Comparison of ENCODE assay signal across 17 cellular contexts in genomic region chr13:28336193-28336657, GRCh38.
"Had no signal": no experiment of that assay in that cellular context is flagged by ENCODE, and none has a peak within 500 bp of the region (broad histone marks: within the 10 kb centered on the region; RNA-seq: fewer than 3 reads in every experiment).

No MANE protein-coding gene starts in this region.

- H3K9me3 Mint-ChIP-seq: activated CD4-positive, alpha-beta memory T cell treated with anti-CD3 and anti-CD28 coated beads for 36 hours; activated naive CD8-positive, alpha-beta T cell treated with anti-CD3 and anti-CD28 coated beads for 36 hours; immature natural killer cell; memory B cell; type B pancreatic cell had no signal

- H3K4me1 Mint-ChIP-seq: immature natural killer cell, memory B cell had no signal

- H3K36me3 ChIP-seq: SJSA1 had no signal

- ATAC-seq: left colon had no signal

- H3K4me1 ChIP-seq: parathyroid adenoma had no signal

- H3K9ac ChIP-seq: parathyroid adenoma had no signal

- H3K27ac ChIP-seq: parathyroid adenoma, SJSA1 had no signal

- H3K27me3 ChIP-seq: SJSA1 had no signal

- H3K27ac Mint-ChIP-seq: activated CD4-positive, alpha-beta memory T cell treated with anti-CD3 and anti-CD28 coated beads for 36 hours; activated naive CD8-positive, alpha-beta T cell treated with anti-CD3 and anti-CD28 coated beads for 36 hours; immature natural killer cell; type B pancreatic cell had no signal

- H3K4me3 ChIP-seq: SJSA1 had no signal

- H3K9me3 ChIP-seq: SJSA1 had no signal

- H3K4me3 Mint-ChIP-seq: activated CD4-positive, alpha-beta memory T cell treated with anti-CD3 and anti-CD28 coated beads for 36 hours; activated naive CD8-positive, alpha-beta T cell treated with anti-CD3 and anti-CD28 coated beads for 36 hours; immature natural killer cell; memory B cell; type B pancreatic cell had no signal

- H3K79me2 ChIP-seq: parathyroid adenoma had no signal

- H3K27me3 Mint-ChIP-seq: activated CD4-positive, alpha-beta memory T cell treated with anti-CD3 and anti-CD28 coated beads for 36 hours had no signal

- DNase-seq: activated CD4-positive, alpha-beta memory T cell treated with anti-CD3 and anti-CD28 coated beads for 36 hours; activated gamma-delta T cell; activated naive CD8-positive, alpha-beta T cell treated with anti-CD3 and anti-CD28 coated beads for 36 hours; activated T-cell treated with anti-CD3 and anti-CD28 coated beads, Interleukin-2, amount 50 U/mL, for 48 hours; anterior cingulate cortex; immature natural killer cell; left colon; stimulated activated CD4-positive, alpha-beta T cell treated with anti-CD3 and anti-CD28 coated beads, Interleukin-12 subunit alpha, Interleukin-12 subunit beta, amount 100 ng/mL, for 4 hours; stimulated activated naive CD4-positive, alpha-beta T cell; substantia nigra; T1000 had no signal

- H3K36me3 Mint-ChIP-seq: activated CD4-positive, alpha-beta memory T cell treated with anti-CD3 and anti-CD28 coated beads for 36 hours; activated naive CD8-positive, alpha-beta T cell treated with anti-CD3 and anti-CD28 coated beads for 36 hours; immature natural killer cell; memory B cell; type B pancreatic cell had no signal

- FAIRE-seq: bronchial epithelial cell, colon had no signal

- H2AFZ ChIP-seq: parathyroid adenoma had no signal
